Comparison of ENCODE assay signal across 14 cellular contexts in the genomic region with DNA sequence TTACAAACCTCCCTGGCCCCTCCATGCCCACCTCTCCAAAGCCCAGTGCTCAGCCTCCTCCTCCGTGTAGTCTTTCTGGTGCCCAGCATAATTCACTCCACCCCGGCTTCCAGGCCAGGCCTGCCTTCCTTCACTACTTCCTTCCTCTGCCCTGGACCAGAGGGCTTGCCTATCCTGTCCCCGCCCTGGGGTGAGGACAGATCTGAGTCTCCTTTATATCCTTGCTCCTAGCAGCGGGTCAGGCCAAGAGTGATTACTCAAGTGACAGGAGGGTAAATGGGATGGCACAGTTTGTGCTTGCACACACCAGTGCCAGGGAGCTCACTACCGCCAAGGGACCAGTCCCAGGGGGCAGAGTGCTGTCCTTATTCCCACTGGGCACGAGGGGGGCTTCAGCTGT. TPM values are rescaled to one million over a fixed set of nuclear protein-coding genes. Genes with fewer than 3 reads are reported as not detected.
"Had no signal": no experiment of that assay in that cellular context is flagged by ENCODE, and none has a peak within 500 bp of the region (broad histone marks: within the 10 kb centered on the region; RNA-seq: fewer than 3 reads in every experiment).

No MANE protein-coding gene starts in this region.

- H3K4me1 Mint-ChIP-seq: activated CD4-positive, alpha-beta T cell treated with anti-CD3 and anti-CD28 coated beads, Interleukin-2, amount 10 ng/mL, durations not matched to agents 7 days and 5 days; activated naive CD8-positive, alpha-beta T cell treated with anti-CD3 and anti-CD28 coated beads for 36 hours had no signal

- H3K9ac ChIP-seq: parathyroid adenoma had no signal

- H3K36me3 ChIP-seq: left ventricle myocardium inferior, sigmoid colon, spleen, thyroid gland had no signal

- H3K4me1 ChIP-seq: body of pancreas, parathyroid adenoma had no signal

- H3K9me3 Mint-ChIP-seq: activated CD4-positive, alpha-beta T cell treated with anti-CD3 and anti-CD28 coated beads, Interleukin-2, amount 10 ng/mL, durations not matched to agents 7 days and 5 days; activated naive CD8-positive, alpha-beta T cell treated with anti-CD3 and anti-CD28 coated beads for 36 hours had no signal

- DNase-seq: activated CD4-positive, alpha-beta T cell treated with anti-CD3 and anti-CD28 coated beads, Interleukin-2, amount 10 ng/mL, durations not matched to agents 7 days and 5 days; activated CD8-positive, alpha-beta memory T cell treated with anti-CD3 and anti-CD28 coated beads, Interleukin-2, amount 50 U/mL, for 48 hours; activated naive CD8-positive, alpha-beta T cell treated with anti-CD3 and anti-CD28 coated beads for 36 hours; amygdala; body of pancreas; dermis blood vessel endothelial cell; kidney; left ventricle myocardium inferior; sigmoid colon; spleen; thyroid gland had no signal

- H3K79me2 ChIP-seq: hepatocyte, parathyroid adenoma had no signal

- H3K27me3 ChIP-seq: body of pancreas, hepatocyte, sigmoid colon, spleen, thyroid gland had no signal

- H2AFZ ChIP-seq: hepatocyte, parathyroid adenoma had no signal

- H3K9me3 ChIP-seq: body of pancreas, left ventricle myocardium inferior, sigmoid colon, spleen, thyroid gland had no signal

- H3K27me3 Mint-ChIP-seq: activated CD4-positive, alpha-beta T cell treated with anti-CD3 and anti-CD28 coated beads, Interleukin-2, amount 10 ng/mL, durations not matched to agents 7 days and 5 days; activated naive CD8-positive, alpha-beta T cell treated with anti-CD3 and anti-CD28 coated beads for 36 hours had no signal

- H3K4me2 ChIP-seq: hepatocyte had no signal

- H3K27ac ChIP-seq: body of pancreas, left ventricle myocardium inferior, parathyroid adenoma had no signal

- H3K4me3 Mint-ChIP-seq: activated CD4-positive, alpha-beta T cell treated with anti-CD3 and anti-CD28 coated beads, Interleukin-2, amount 10 ng/mL, durations not matched to agents 7 days and 5 days; activated naive CD8-positive, alpha-beta T cell treated with anti-CD3 and anti-CD28 coated beads for 36 hours had no signal

- H3K27ac Mint-ChIP-seq: activated CD4-positive, alpha-beta T cell treated with anti-CD3 and anti-CD28 coated beads, Interleukin-2, amount 10 ng/mL, durations not matched to agents 7 days and 5 days; activated naive CD8-positive, alpha-beta T cell treated with anti-CD3 and anti-CD28 coated beads for 36 hours had no signal

- H3K36me3 Mint-ChIP-seq: activated naive CD8-positive, alpha-beta T cell treated with anti-CD3 and anti-CD28 coated beads for 36 hours had no signal

- H3K4me3 ChIP-seq: body of pancreas, hepatocyte, left ventricle myocardium inferior, sigmoid colon, spleen, thyroid gland had no signal

- ATAC-seq: body of pancreas had no signal

RNA-seq across cellular contexts. Expression of a gene that starts 48.0 kb away (rescaled TPM):
- total RNA-seq: activated CD4-positive, alpha-beta T cell treated with anti-CD3 and anti-CD28 coated beads, Interleukin-2, amount 10 ng/mL, durations not matched to agents 7 days and 5 days; dermis blood vessel endothelial cell; epithelial cell of proximal tubule had no signal
